In genomic region chr5:110544603-110545002, GRCh38 we compare ENCODE assay signal across 20 cellular contexts.
"Had no signal": no experiment of that assay in that cellular context is flagged by ENCODE, and none has a peak within 500 bp of the region (broad histone marks: within the 10 kb centered on the region; RNA-seq: fewer than 3 reads in every experiment).

No MANE protein-coding gene starts in this region.

- H3K36me3 ChIP-seq: sigmoid colon, stomach, uterus had no signal

- H3K4me3 ChIP-seq: hepatocyte, lung, psoas muscle, sigmoid colon, stomach, uterus had no signal

- DNase-seq: effector memory CD8-positive, alpha-beta T cell; erythroblast; foreskin melanocyte; head of caudate nucleus; left colon; left ventricle myocardium superior; naive thymus-derived CD4-positive, alpha-beta T cell; nephron progenitor cell; psoas muscle; sigmoid colon; small intestine; stimulated activated CD4-positive, alpha-beta T cell treated with anti-CD3 and anti-CD28 coated beads, Interleukin-12 subunit alpha, Interleukin-12 subunit beta, amount 100 ng/mL, for 4 hours; stimulated activated naive CD4-positive, alpha-beta T cell; stomach; substantia nigra; trophoblast cell; uterus had no signal

- H3K4me1 ChIP-seq: parathyroid adenoma, sigmoid colon, stomach, uterus had no signal

- H3K27ac ChIP-seq: hepatocyte, parathyroid adenoma, psoas muscle, sigmoid colon, stomach, uterus had no signal

- ATAC-seq: effector memory CD8-positive, alpha-beta T cell; left colon; left ventricle myocardium superior; naive thymus-derived CD4-positive, alpha-beta T cell; psoas muscle had no signal

- H3K9ac ChIP-seq: parathyroid adenoma had no signal

- H3K27me3 ChIP-seq: hepatocyte, sigmoid colon, stomach, uterus had no signal

- H3K9me3 ChIP-seq: psoas muscle, sigmoid colon, stomach, uterus had no signal
